8 cellular contexts compared by ENCODE assay signal in genomic region chr7:44748042-44748947, GRCh38.
DNase-seq lines count a peak whose midpoint lies in the region; ATAC-seq and TF ChIP-seq lines count a peak whose summit lies in the region.

ZMIZ2 (plus strand) TSS chr7:44748847; CDS start chr7:44756250, 7,403 bp downstream.

- no peak for TF ChIP-seq CTCF in HFF-Myc (IDR thresholded peaks at IDR 0.05; ENCODE audit: low read depth, low read length, missing control alignments)

- peak; percentile 91 for ATAC-seq in SK-N-SH treated with all-trans-retinoic acid at 6 μM for 48 hours

- peak; percentile 31 for DNase-seq in GM04503 (ENCODE audit: low read depth)
- DNase-seq in HFF-Myc (ENCODE audit: extremely low read depth, low read depth) = no peak
- DNase-seq in NCI-H1048 (lab: John Stamatoyannopoulos, UW) = peak; percentile 44
- DNase-seq in activated naive CD4-positive, alpha-beta T cell treated with anti-CD3 and anti-CD28 coated beads, Interleukin-2, amount 50 U/mL, for 16 hours = peak; percentile 92
- DNase-seq in germinal center (ENCODE audit: low spot score) = peak; percentile 96
- peak; percentile 45 to 97 (median 92) for DNase-seq in nucleus accumbens (lab: John Stamatoyannopoulos, UW)
- peak; percentile 68 to 97 (median 92) for DNase-seq in substantia nigra (lab: John Stamatoyannopoulos, UW)

- peak within 1 kb of the TSS; percentile 90 for H3K27ac ChIP-seq in substantia nigra (ENCODE audit: low read depth, low read length, poor library complexity, severe bottlenecking)

- peak within 1 kb of the TSS; percentile 83 for H3K4me3 ChIP-seq in HFF-Myc (replicated peaks; ENCODE audit: low read depth, low read length)

TF ChIP-seq in SK-N-SH treated with all-trans-retinoic acid at 6 μM for 48 hours, 23 proteins besides CTCF, POLR2A, EP300 and RAD21:
- TF ChIP-seq TSHZ2 (CRISPR knock-in tag; IDR thresholded peaks at IDR 0.05) (no peak), ZNF70 (CRISPR knock-in tag; IDR thresholded peaks at IDR 0.05) (no peak), CSRNP3 (CRISPR knock-in tag; IDR thresholded peaks at IDR 0.05) (no peak), PPARA (CRISPR knock-in tag; IDR thresholded peaks at IDR 0.05; ENCODE audit: borderline replicate concordance) (no peak), CREB5 (CRISPR knock-in tag; IDR thresholded peaks at IDR 0.05; ENCODE audit: low read depth) (no peak), SNAI2 (CRISPR knock-in tag; IDR thresholded peaks at IDR 0.05) (no peak), ISL1 (CRISPR knock-in tag; IDR thresholded peaks at IDR 0.05) (no peak), ZFP3 (CRISPR knock-in tag; IDR thresholded peaks at IDR 0.05) (no peak), ZNF565 (CRISPR knock-in tag; conservative IDR thresholded peaks at IDR 0.05; ENCODE audit: low read depth) (no peak), GLIS3 (CRISPR knock-in tag; IDR thresholded peaks at IDR 0.05) (no peak), BACH2 (CRISPR knock-in tag; IDR thresholded peaks at IDR 0.05; ENCODE audit: borderline replicate concordance) (no peak), ARNTL (CRISPR knock-in tag; IDR thresholded peaks at IDR 0.05; ENCODE audit: borderline replicate concordance, low read depth) (no peak), ZC3H10 (CRISPR knock-in tag; IDR thresholded peaks at IDR 0.05) (no peak), TCF4 (CRISPR knock-in tag; IDR thresholded peaks at IDR 0.05; ENCODE audit: borderline replicate concordance) (no peak)
